10 cellular contexts compared by ENCODE assay signal in the genomic region with DNA sequence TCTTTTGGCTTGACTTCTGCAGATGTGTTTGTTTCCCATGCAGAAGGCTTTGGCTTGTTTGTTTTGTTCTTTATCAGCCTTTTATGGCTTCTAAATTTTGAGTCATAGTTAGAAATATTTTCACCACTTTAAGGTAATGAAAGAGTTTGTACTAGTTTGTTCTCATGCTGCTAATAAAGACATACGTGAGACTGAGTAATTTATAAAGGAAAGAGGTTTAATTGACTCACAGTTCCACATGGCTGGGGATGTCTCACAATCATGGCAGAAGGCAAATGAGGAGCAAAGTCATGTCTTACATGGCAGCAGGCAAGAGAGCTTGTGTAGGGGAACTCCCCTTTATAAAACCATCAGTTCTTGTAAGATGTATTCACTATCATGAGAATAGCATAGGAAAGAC. TPM values are rescaled to one million over a fixed set of nuclear protein-coding genes. Genes with fewer than 3 reads are reported as not detected.
DNase-seq lines count a peak whose midpoint lies in the region; ATAC-seq and TF ChIP-seq lines count a peak whose summit lies in the region.
"Not testable (repeated sequence)": the region's sequence is repeated elsewhere in the genome, so short reads cannot be mapped to it uniquely, and the experiment has no call there.
"Had no signal": no experiment of that assay in that cellular context is flagged by ENCODE, and none has a peak within 500 bp of the region (broad histone marks: within the 10 kb centered on the region; RNA-seq: fewer than 3 reads in every experiment).

No MANE protein-coding gene starts in this region.

- H3K4me1 Mint-ChIP-seq in activated T-cell treated with anti-CD3 and anti-CD28 coated beads, Interleukin-2, amount 50 U/mL, for 4 hours (ENCODE audit: low read depth): peaks cover 21% of the 10 kb centered on the region

- peak overlapping the region; percentile 2; the same call in 1 of the 2 replicates for H3K27ac ChIP-seq in 22Rv1
- not testable (repeated sequence) for H3K27ac ChIP-seq in mammary epithelial cell (ENCODE audit: insufficient read depth, low read depth, low read length)

- H3K9me3 Mint-ChIP-seq in activated T-cell treated with anti-CD3 and anti-CD28 coated beads, Interleukin-2, amount 50 U/mL, for 4 hours; activated naive CD4-positive, alpha-beta T cell treated with anti-CD3 and anti-CD28 coated beads, Interleukin-2, amount 50 U/mL, for 72 hours: not testable (repeated sequence)

- H3K79me2 ChIP-seq in mammary epithelial cell (ENCODE audit: insufficient read depth, low read length): not testable (repeated sequence)

- WGBS in mammary epithelial cell (ENCODE audit: low coverage, missing lambda C conversion rate): 38% methylated on average over 1 of the region's 1 CpG

- H2AFZ ChIP-seq in mammary epithelial cell (ENCODE audit: low read depth, low read length): not testable (repeated sequence)

- H3K27me3 ChIP-seq in mammary epithelial cell (ENCODE audit: insufficient read depth, low read length): not testable (repeated sequence)

- dilution Hi-C loops in mammary epithelial cell (cut with HindIII; ENCODE audit: low sequenced_read_pairs): not testable (repeated sequence)

- H3K27ac Mint-ChIP-seq in activated naive CD4-positive, alpha-beta T cell treated with anti-CD3 and anti-CD28 coated beads, Interleukin-2, amount 50 U/mL, for 72 hours: peak overlapping the region in 1 of 2 donors; percentile 15

- peaks cover 14% of the 10 kb centered on the region for H3K36me3 Mint-ChIP-seq in activated T-cell treated with anti-CD3 and anti-CD28 coated beads, Interleukin-2, amount 50 U/mL, for 4 hours (ENCODE audit: insufficient read depth)
- H3K36me3 Mint-ChIP-seq in activated naive CD4-positive, alpha-beta T cell treated with anti-CD3 and anti-CD28 coated beads, Interleukin-2, amount 50 U/mL, for 72 hours: peaks cover 0 to 18% of the 10 kb centered on the region in 2 donors

- H4K20me1 ChIP-seq in mammary epithelial cell (ENCODE audit: insufficient read depth, low read length): not testable (repeated sequence)

- intact Hi-C loops in mammary epithelial cell (cut with micrococcal nuclease): not testable (repeated sequence)

- H3K9me3 ChIP-seq in mammary epithelial cell (replicated peaks; ENCODE audit: insufficient read depth, low read length): not testable (repeated sequence)

- H3K4me3 ChIP-seq in mammary epithelial cell (replicated peaks in 1 of 3; ENCODE audit: insufficient read depth in 1 of 3, low read depth in 2 of 3, low read length in 3 of 3): not testable (repeated sequence)

- H3K4me3 Mint-ChIP-seq in activated T-cell treated with anti-CD3 and anti-CD28 coated beads, Interleukin-2, amount 50 U/mL, for 4 hours: not testable (repeated sequence)

- not testable (repeated sequence) for H3K27me3 Mint-ChIP-seq in activated T-cell treated with anti-CD3 and anti-CD28 coated beads, Interleukin-2, amount 50 U/mL, for 4 hours (ENCODE audit: low read depth)

- H3K9ac ChIP-seq in mammary epithelial cell (ENCODE audit: insufficient read depth, low read length): not testable (repeated sequence)

- not testable (repeated sequence) for H3K4me2 ChIP-seq in mammary epithelial cell (ENCODE audit: insufficient read depth, low read depth, low read length)

- ATAC-seq in activated CD4-positive, CD25-positive, alpha-beta regulatory T cell treated with anti-CD3 and anti-CD28 coated beads, Interleukin-2, amount 50 U/mL, for 24 hours: peak; percentile 82 to 86
- ATAC-seq in activated T-cell treated with anti-CD3 and anti-CD28 coated beads, Interleukin-2, amount 50 U/mL, for 4 hours: peak; percentile 60 to 83
- ATAC-seq in activated naive CD4-positive, alpha-beta T cell treated with anti-CD3 and anti-CD28 coated beads, Interleukin-2, amount 50 U/mL, for 72 hours: peak; percentile 68 to 74

- CTCF ChIA-PET in mammary epithelial cell (lab: Charles Lee; ENCODE audit: low non-redundant PET): not testable (repeated sequence)

- not testable (repeated sequence) for H3K36me3 ChIP-seq in mammary epithelial cell (ENCODE audit: insufficient read depth, low read length)

- DNase-seq in M059J (ENCODE audit: low read depth) (peak; percentile 42), mammary epithelial cell (peak; percentile 50)
- not testable (repeated sequence) for DNase-seq in activated T-cell treated with anti-CD3 and anti-CD28 coated beads, Interleukin-2, amount 50 U/mL, for 4 hours; activated naive CD4-positive, alpha-beta T cell treated with anti-CD3 and anti-CD28 coated beads, Interleukin-2, amount 50 U/mL, for 72 hours (ENCODE audit: low spot score in 2 of 2)
- peak; percentile 53 for DNase-seq in stimulated activated CD4-positive, alpha-beta T cell treated with anti-CD3 and anti-CD28 coated beads, Interleukin-1b, Interleukin-23, amount 100 ng/mL, for 48 hours

- in situ Hi-C loops in mammary epithelial cell (cut with MboI; ENCODE audit: low sequenced_read_pairs in 2 of 2): not testable (repeated sequence)

- H3K4me1 ChIP-seq in mammary epithelial cell (ENCODE audit: insufficient read depth, low read length): not testable (repeated sequence)

- not testable (repeated sequence) for TF ChIP-seq CTCF in 22Rv1 (IDR thresholded peaks at IDR 0.05); mammary epithelial cell (conservative IDR thresholded peaks at IDR 0.05 in 1 of 2, IDR thresholded peaks at IDR 0.05 in 1 of 2; ENCODE audit: extremely low read depth in 1 of 2, insufficient read depth in 1 of 2, low read depth in 1 of 2, low read length in 2 of 2)

- BruUV-seq in mammary epithelial cell (replicated peaks; lab: Mats Ljungman, UMichigan): not testable (repeated sequence)

RNA-seq across cellular contexts. Expression of gene F11R, which starts 6.0 kb away (rescaled TPM):
- 46.8 and 90.8 TPM in 2 replicates for total RNA-seq in M059J (2014; rRNA removed; shearing (Covaris generic))
- 1 to 10 TPM; 3.9 to 7.6 (median 7.3) TPM for total RNA-seq in activated T-cell treated with anti-CD3 and anti-CD28 coated beads, Interleukin-2, amount 50 U/mL, for 4 hours
- total RNA-seq in activated naive CD4-positive, alpha-beta T cell treated with anti-CD3 and anti-CD28 coated beads, Interleukin-2, amount 50 U/mL, for 72 hours: 10 to 100 TPM; 26.0 to 63.6 TPM
- 100 to 1,000 TPM; 109 to 202 TPM for total RNA-seq in mammary epithelial cell
- 159 TPM for polyA plus RNA-seq in mammary epithelial cell
- 183 TPM for polyA minus RNA-seq in mammary epithelial cell

RNA-seq across cellular contexts. Expression of gene TSTD1, which starts 11.8 kb away (rescaled TPM):
- total RNA-seq in M059J (2014; rRNA removed; shearing (Covaris generic)): 0.27 and 0.44 TPM in 2 replicates
- 10 to 100 TPM; 20.3 to 67.2 (median 25.6) TPM for total RNA-seq in activated T-cell treated with anti-CD3 and anti-CD28 coated beads, Interleukin-2, amount 50 U/mL, for 4 hours
- 10 to 100 TPM; 59.3 to 66.8 TPM for total RNA-seq in activated naive CD4-positive, alpha-beta T cell treated with anti-CD3 and anti-CD28 coated beads, Interleukin-2, amount 50 U/mL, for 72 hours
- 10 to 100 TPM; 37.6 to 73.7 TPM for total RNA-seq in mammary epithelial cell
- polyA plus RNA-seq in mammary epithelial cell: 99.9 TPM
- 50.9 TPM for polyA minus RNA-seq in mammary epithelial cell

RNA-seq across cellular contexts. Expression of gene USF1, which starts 18.8 kb away (rescaled TPM):
- total RNA-seq in M059J (2014; rRNA removed; shearing (Covaris generic)): 82.7 and 89.0 TPM in 2 replicates
- total RNA-seq in activated T-cell treated with anti-CD3 and anti-CD28 coated beads, Interleukin-2, amount 50 U/mL, for 4 hours: 10 to 100 TPM; 44.3 to 53.0 (median 44.9) TPM
- 10 to 100 TPM; 50.8 to 90.6 TPM for total RNA-seq in activated naive CD4-positive, alpha-beta T cell treated with anti-CD3 and anti-CD28 coated beads, Interleukin-2, amount 50 U/mL, for 72 hours
- total RNA-seq in mammary epithelial cell: 10 to 100 TPM; 31.8 to 40.7 TPM
- polyA plus RNA-seq in mammary epithelial cell: 19.8 TPM
- 81.0 TPM for polyA minus RNA-seq in mammary epithelial cell

RNA-seq across cellular contexts. Expression of gene ARHGAP30, which starts 42.7 kb away (rescaled TPM):
- 0.12 TPM in 1 of 2 replicates, not detected in the other for total RNA-seq in M059J (2014; rRNA removed; shearing (Covaris generic))
- 100 to 1,000 TPM; 103 to 128 (median 106) TPM for total RNA-seq in activated T-cell treated with anti-CD3 and anti-CD28 coated beads, Interleukin-2, amount 50 U/mL, for 4 hours
- 100 to 1,000 TPM; 116 to 180 TPM for total RNA-seq in activated naive CD4-positive, alpha-beta T cell treated with anti-CD3 and anti-CD28 coated beads, Interleukin-2, amount 50 U/mL, for 72 hours
- total RNA-seq in mammary epithelial cell: under 1 TPM; 0.17 to 0.26 TPM
- polyA plus RNA-seq in mammary epithelial cell: 0.03 TPM
- polyA minus RNA-seq in mammary epithelial cell: not detected
- total RNA-seq: Caco-2, LHCN-M2, RPMI7951 had no signal

Comparison
In these comparisons a context has a peak if more than half of its experiments do, and no peak if none do; other contexts are left out.
1. RNA of gene TSTD1, which starts 11.8 kb away (total RNA-seq): 37.6 to 73.7 TPM in mammary epithelial cell, 59.3 to 66.8 TPM in activated naive CD4-positive, alpha-beta T cell treated with anti-CD3 and anti-CD28 coated beads, Interleukin-2, amount 50 U/mL, for 72 hours and 20.3 to 67.2 TPM in activated T-cell treated with anti-CD3 and anti-CD28 coated beads, Interleukin-2, amount 50 U/mL, for 4 hours; 0.27 to 0.44 TPM in M059J; every median in the first group is over 10 times any median in the second.
2. Peak in every context shown above with its lines, with median percentiles within 50 percentile points of each other: ATAC-seq.